1 cellular context compared by ENCODE assay signal in genomic region chr7:12519682-12520009, GRCh38.
TF ChIP-seq lines count a peak whose summit lies in the region.

No MANE protein-coding gene starts in this region.

TF ChIP-seq in WTC11, 78 proteins besides CTCF, POLR2A, EP300 and RAD21 (continued from another document):
- TF ChIP-seq, protein P1, sequence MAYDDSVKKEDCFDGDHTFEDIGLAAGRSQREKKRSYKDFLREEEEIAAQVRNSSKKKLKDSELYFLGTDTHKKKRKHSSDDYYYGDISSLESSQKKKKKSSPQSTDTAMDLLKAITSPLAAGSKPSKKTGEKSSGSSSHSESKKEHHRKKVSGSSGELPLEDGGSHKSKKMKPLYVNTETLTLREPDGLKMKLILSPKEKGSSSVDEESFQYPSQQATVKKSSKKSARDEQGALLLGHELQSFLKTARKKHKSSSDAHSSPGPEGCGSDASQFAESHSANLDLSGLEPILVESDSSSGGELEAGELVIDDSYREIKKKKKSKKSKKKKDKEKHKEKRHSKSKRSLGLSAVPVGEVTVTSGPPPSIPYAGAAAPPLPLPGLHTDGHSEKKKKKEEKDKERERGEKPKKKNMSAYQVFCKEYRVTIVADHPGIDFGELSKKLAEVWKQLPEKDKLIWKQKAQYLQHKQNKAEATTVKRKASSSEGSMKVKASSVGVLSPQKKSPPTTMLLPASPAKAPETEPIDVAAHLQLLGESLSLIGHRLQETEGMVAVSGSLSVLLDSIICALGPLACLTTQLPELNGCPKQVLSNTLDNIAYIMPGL (CRISPR knock-in tag; IDR thresholded peaks at IDR 0.05): no peak
